32 cellular contexts compared by ENCODE assay signal in the genomic region with DNA sequence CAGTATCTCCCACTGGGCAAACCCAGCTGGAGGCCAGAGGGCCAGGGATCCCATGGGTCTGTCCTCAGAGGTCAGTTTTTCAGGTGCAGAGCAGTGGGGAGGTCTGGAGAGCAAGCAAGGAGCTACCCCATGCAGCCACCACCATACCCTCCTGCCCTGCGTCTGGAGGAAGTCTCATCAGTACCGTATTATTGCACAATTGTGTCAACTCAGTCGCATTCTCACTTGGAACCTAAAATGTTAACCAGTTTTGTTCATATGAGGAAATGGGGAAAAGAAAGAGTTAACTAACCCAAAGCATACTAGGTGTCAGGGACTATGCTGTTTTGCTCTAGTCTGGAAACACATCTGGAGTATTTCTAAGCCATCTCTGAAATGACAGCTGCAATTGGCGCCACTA. TPM values are rescaled to one million over a fixed set of nuclear protein-coding genes. Genes with fewer than 3 reads are reported as not detected.
"Had no signal": no experiment of that assay in that cellular context is flagged by ENCODE, and none has a peak within 500 bp of the region (broad histone marks: within the 10 kb centered on the region; RNA-seq: fewer than 3 reads in every experiment).

No MANE protein-coding gene starts in this region.

- H3K4me1 Mint-ChIP-seq: activated CD4-positive, alpha-beta T cell treated with anti-CD3 and anti-CD28 coated beads, Interleukin-2, amount 10 ng/mL, durations not matched to agents 24 days and 14 days; activated naive CD8-positive, alpha-beta T cell treated with anti-CD3 and anti-CD28 coated beads for 36 hours; activated T-helper 17 cell treated with anti-CD3 and anti-CD28 coated beads, Interleukin-2, amount 50 U/mL, for 72 hours had no signal

- H3K36me3 Mint-ChIP-seq: activated naive CD8-positive, alpha-beta T cell treated with anti-CD3 and anti-CD28 coated beads for 36 hours had no signal

- H3K4me3 Mint-ChIP-seq: activated CD4-positive, alpha-beta T cell treated with anti-CD3 and anti-CD28 coated beads, Interleukin-2, amount 10 ng/mL, durations not matched to agents 24 days and 14 days; activated CD8-positive, alpha-beta T cell treated with anti-CD3 and anti-CD28 coated beads for 36 hours; activated naive CD8-positive, alpha-beta T cell treated with anti-CD3 and anti-CD28 coated beads for 36 hours; activated T-cell treated with anti-CD3 and anti-CD28 coated beads, Interleukin-2, amount 50 U/mL, for 72 hours; activated T-helper 17 cell treated with anti-CD3 and anti-CD28 coated beads, Interleukin-2, amount 50 U/mL, for 72 hours; central memory CD8-positive, alpha-beta T cell had no signal

- DNase-seq: activated CD4-positive, alpha-beta T cell treated with anti-CD3 and anti-CD28 coated beads, Interleukin-2, amount 10 ng/mL, durations not matched to agents 24 days and 14 days; activated CD4-positive, alpha-beta T cell treated with anti-CD3 and anti-CD28 coated beads, Interleukin-2, amount 50 U/mL, for 4 hours; activated CD8-positive, alpha-beta T cell treated with anti-CD3 and anti-CD28 coated beads for 36 hours; activated effector memory CD4-positive, alpha-beta T cell treated with anti-CD3 and anti-CD28 coated beads, Interleukin-2, amount 50 U/mL, for 16 hours; activated naive CD4-positive, alpha-beta T cell; activated naive CD4-positive, alpha-beta T cell treated with anti-CD3 and anti-CD28 coated beads, Interleukin-2, amount 50 U/mL, for 16 hours; activated naive CD8-positive, alpha-beta T cell treated with anti-CD3 and anti-CD28 coated beads for 36 hours; activated T-cell treated with anti-CD3 and anti-CD28 coated beads, Interleukin-2, amount 50 U/mL, for 1 hour; activated T-cell treated with anti-CD3 and anti-CD28 coated beads, Interleukin-2, amount 50 U/mL, for 72 hours; amniotic stem cell; brain microvascular endothelial cell; NCI-H1048; NCI-H1436 treated with DMSO at 0.1 percent for 48 hours; NCI-H1694 treated with DMSO at 0.1 percent for 48 hours; NCI-H2029; NCI-H2227 treated with DMSO at 0.1 percent for 48 hours; NCI-H446; NCI-H510A treated with DMSO at 0.1 percent for 48 hours; NCI-H526 treated with DMSO at 0.1 percent for 48 hours; NCI-H82; SHP77; SJCRH30; T1000 had no signal

- H3K27me3 Mint-ChIP-seq: activated CD8-positive, alpha-beta T cell treated with anti-CD3 and anti-CD28 coated beads for 36 hours; activated naive CD8-positive, alpha-beta T cell treated with anti-CD3 and anti-CD28 coated beads for 36 hours; activated T-helper 17 cell treated with anti-CD3 and anti-CD28 coated beads, Interleukin-2, amount 50 U/mL, for 72 hours had no signal

- H3K9me3 Mint-ChIP-seq: activated CD4-positive, alpha-beta T cell treated with anti-CD3 and anti-CD28 coated beads, Interleukin-2, amount 10 ng/mL, durations not matched to agents 24 days and 14 days; activated CD8-positive, alpha-beta T cell treated with anti-CD3 and anti-CD28 coated beads for 36 hours; activated naive CD8-positive, alpha-beta T cell treated with anti-CD3 and anti-CD28 coated beads for 36 hours; activated T-cell treated with anti-CD3 and anti-CD28 coated beads, Interleukin-2, amount 50 U/mL, for 72 hours; activated T-helper 17 cell treated with anti-CD3 and anti-CD28 coated beads, Interleukin-2, amount 50 U/mL, for 72 hours; central memory CD8-positive, alpha-beta T cell had no signal

- H3K27ac Mint-ChIP-seq: activated CD4-positive, alpha-beta T cell treated with anti-CD3 and anti-CD28 coated beads, Interleukin-2, amount 10 ng/mL, durations not matched to agents 24 days and 14 days; activated CD8-positive, alpha-beta T cell treated with anti-CD3 and anti-CD28 coated beads for 36 hours; activated naive CD8-positive, alpha-beta T cell treated with anti-CD3 and anti-CD28 coated beads for 36 hours; activated T-cell treated with anti-CD3 and anti-CD28 coated beads, Interleukin-2, amount 50 U/mL, for 72 hours; activated T-helper 17 cell treated with anti-CD3 and anti-CD28 coated beads, Interleukin-2, amount 50 U/mL, for 72 hours had no signal

- ATAC-seq: activated CD8-positive, alpha-beta T cell treated with anti-CD3 and anti-CD28 coated beads for 36 hours; activated T-cell treated with anti-CD3 and anti-CD28 coated beads, Interleukin-2, amount 50 U/mL, for 72 hours; activated T-helper 17 cell treated with anti-CD3 and anti-CD28 coated beads, Interleukin-2, amount 50 U/mL, for 72 hours; Panc1 had no signal

RNA-seq across cellular contexts. Expression of a gene that starts 20.3 kb away (rescaled TPM):
- total RNA-seq: activated CD4-positive, alpha-beta T cell treated with anti-CD3 and anti-CD28 coated beads, Interleukin-2, amount 10 ng/mL, durations not matched to agents 24 days and 14 days; activated CD8-positive, alpha-beta memory T cell treated with anti-CD3 and anti-CD28 coated beads for 36 hours; activated CD8-positive, alpha-beta T cell treated with anti-CD3 and anti-CD28 coated beads for 36 hours; activated naive CD8-positive, alpha-beta T cell treated with anti-CD3 and anti-CD28 coated beads for 36 hours; activated T-cell treated with anti-CD3 and anti-CD28 coated beads, Interleukin-2, amount 50 U/mL, for 72 hours; activated T-helper 17 cell treated with anti-CD3 and anti-CD28 coated beads, Interleukin-2, amount 50 U/mL, for 72 hours; aorta; M059J; RPMI7951; T-helper 1 cell treated with Interleukin-12 subunit alpha and Interleukin-12 subunit beta and Interleukin-4 antibody, amounts not matched to agents 30 ng/mL and 1 ng/mL, for 36 hours; T-helper 2 cell treated with Interferon-gamma antibody and Interleukin-4, amounts not matched to agents 100 ng/mL and 5 ng/mL, for 36 hours had no signal
